ENCODE assay signal across 8 cellular contexts in the genomic region with DNA sequence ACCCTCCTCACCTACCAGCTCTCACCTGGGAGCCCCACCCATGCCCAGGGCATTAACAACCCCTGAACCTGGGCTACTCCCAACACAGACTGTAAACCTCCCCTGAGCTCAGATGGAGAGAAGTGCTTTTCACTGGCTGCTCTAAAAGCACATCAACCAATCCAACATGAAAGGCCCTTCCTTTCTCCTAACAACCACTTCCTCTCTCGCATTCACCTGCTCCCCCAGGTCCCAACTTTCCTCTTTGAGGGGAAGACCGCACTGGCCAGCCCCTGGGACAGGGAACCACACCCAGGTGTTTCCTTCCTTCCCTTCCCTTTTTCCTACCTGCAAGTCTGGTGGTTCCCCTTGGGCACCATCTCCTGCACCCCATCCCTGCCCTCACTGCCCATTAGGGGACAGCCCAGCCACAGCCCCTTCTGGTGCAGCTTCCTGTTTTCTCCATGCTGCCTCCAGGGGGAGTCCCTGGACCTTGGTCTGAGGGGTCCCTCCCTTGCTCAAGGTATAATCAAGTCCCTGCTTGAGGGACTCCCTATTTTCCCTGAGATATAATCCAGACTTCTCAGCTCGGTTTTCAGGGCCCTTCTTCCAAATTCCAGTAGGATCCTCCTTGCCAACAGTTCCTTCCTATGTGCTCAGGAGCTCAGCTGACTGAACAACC. TPM values are rescaled to one million over a fixed set of nuclear protein-coding genes. Genes with fewer than 3 reads are reported as not detected.
DNase-seq lines count a peak whose midpoint lies in the region; ATAC-seq and TF ChIP-seq lines count a peak whose summit lies in the region.

No MANE protein-coding gene starts in this region.

- H3K27me3 ChIP-seq in left lung = no peaks in the 10 kb centered on the region

- H3K4me1 ChIP-seq in HEK293 (ENCODE audit: control insufficient read depth, insufficient read depth, low read length) = no peaks in the 10 kb centered on the region
- H3K4me1 ChIP-seq in left lung = peaks cover 5 to 23% of the 10 kb centered on the region in 2 donors

- H3K36me3 Mint-ChIP-seq in CD14-positive monocyte (no peaks in the 10 kb centered on the region), WTC11 (no peaks in the 10 kb centered on the region)
- H3K36me3 Mint-ChIP-seq in activated CD4-positive, alpha-beta T cell treated with anti-CD3 and anti-CD28 coated beads, Interleukin-2, amount 10 ng/mL, durations not matched to agents 24 days and 14 days (ENCODE audit: low read depth) = no peaks in the 10 kb centered on the region

- H3K9me3 Mint-ChIP-seq in CD14-positive monocyte (no peaks in the 10 kb centered on the region), WTC11 (no peaks in the 10 kb centered on the region)
- no peaks in the 10 kb centered on the region for H3K9me3 Mint-ChIP-seq in activated CD4-positive, alpha-beta T cell treated with anti-CD3 and anti-CD28 coated beads, Interleukin-2, amount 10 ng/mL, durations not matched to agents 24 days and 14 days

- H3K4me3 ChIP-seq in HEK293 (ENCODE audit: low read depth, low read length) (no peak overlapping the region), left lung (no peak overlapping the region)

- H3K4me1 Mint-ChIP-seq in CD14-positive monocyte = peaks cover 18% of the 10 kb centered on the region
- peaks cover 20% of the 10 kb centered on the region for H3K4me1 Mint-ChIP-seq in WTC11
- H3K4me1 Mint-ChIP-seq in activated CD4-positive, alpha-beta T cell treated with anti-CD3 and anti-CD28 coated beads, Interleukin-2, amount 10 ng/mL, durations not matched to agents 24 days and 14 days = peaks cover 3% of the 10 kb centered on the region

- DNase-seq in CD14-positive monocyte (ENCODE audit: low spot score) = no peak
- DNase-seq in WTC11 (ENCODE audit: low spot score) = peak; percentile 74
- DNase-seq in left lung = no peak
- DNase-seq in activated gamma-delta T cell treated with Interleukin-2 at 50 U/mL for 16 hours = no peak
- no peak for DNase-seq in activated CD4-positive, alpha-beta T cell treated with anti-CD3 and anti-CD28 coated beads, Interleukin-2, amount 10 ng/mL, durations not matched to agents 24 days and 14 days
- DNase-seq in stimulated activated naive CD4-positive, alpha-beta T cell treated with Interleukin-2 at 50 U/mL for 16 hours (lab: John Stamatoyannopoulos, UW) = no peak
- no peak for DNase-seq in sciatic nerve (ENCODE audit: low spot score)

- H3K27ac ChIP-seq in HEK293 (ENCODE audit: extremely low read depth, low read depth, low read length) (no peak overlapping the region), left lung (no peak overlapping the region)

- H3K27me3 Mint-ChIP-seq in CD14-positive monocyte (ENCODE audit: low read depth in 3 of 3) = peaks cover 9 to 17% (median 14%) of the 10 kb centered on the region in 3 donors
- H3K27me3 Mint-ChIP-seq in WTC11 (ENCODE audit: low read depth) = no peaks in the 10 kb centered on the region
- peaks cover 3% of the 10 kb centered on the region for H3K27me3 Mint-ChIP-seq in activated CD4-positive, alpha-beta T cell treated with anti-CD3 and anti-CD28 coated beads, Interleukin-2, amount 10 ng/mL, durations not matched to agents 24 days and 14 days

- no peaks in the 10 kb centered on the region for H3K36me3 ChIP-seq in HEK293 (ENCODE audit: control insufficient read depth in 2 of 2, insufficient read depth in 1 of 2, low read length in 2 of 2)
- no peaks in the 10 kb centered on the region for H3K36me3 ChIP-seq in left lung

- POLR2A ChIA-PET in HEK293 (lab: Yijun Ruan, JAX) = no interaction called here
- POLR2A ChIA-PET in WTC11 (lab: Charles Lee) = interaction anchor here (0.6 kb wide), 1 partner anchor 23 kb away, joined by 3 read pairs; no protein-coding TSS in a partner anchor

- peak; percentile 97 for ATAC-seq in WTC11
- ATAC-seq in left lung = peak; percentile 51
- ATAC-seq in sciatic nerve = no peak

- H3K27ac Mint-ChIP-seq in CD14-positive monocyte = peak overlapping the region in 3 of 7 donors; percentile 10 to 75 (median 44)
- H3K27ac Mint-ChIP-seq in WTC11 = peak overlapping the region; percentile 32
- no peak overlapping the region for H3K27ac Mint-ChIP-seq in activated CD4-positive, alpha-beta T cell treated with anti-CD3 and anti-CD28 coated beads, Interleukin-2, amount 10 ng/mL, durations not matched to agents 24 days and 14 days

- intact Hi-C loops in CD14-positive monocyte (cut with micrococcal nuclease) = no loop called here
- intact Hi-C loops in left lung (cut with DNase I) = no loop called here
- intact Hi-C loops in activated CD4-positive, alpha-beta T cell treated with anti-CD3 and anti-CD28 coated beads, Interleukin-2, amount 10 ng/mL, durations not matched to agents 24 days and 14 days (cut with micrococcal nuclease) = no loop called here
- intact Hi-C loops in sciatic nerve (cut with DNase I) = no loop called here

- peak overlapping the region in 1 of 2 donors; percentile 31 for H3K4me3 Mint-ChIP-seq in CD14-positive monocyte
- no peak overlapping the region for H3K4me3 Mint-ChIP-seq in WTC11
- H3K4me3 Mint-ChIP-seq in activated CD4-positive, alpha-beta T cell treated with anti-CD3 and anti-CD28 coated beads, Interleukin-2, amount 10 ng/mL, durations not matched to agents 24 days and 14 days = no peak overlapping the region

- TF ChIP-seq CTCF in CD14-positive monocyte (IDR thresholded peaks at IDR 0.05) = peak; percentile 59
- no peak for TF ChIP-seq CTCF in HEK293 (tag by site-specific recombination; IDR thresholded peaks at IDR 0.05)
- TF ChIP-seq CTCF in WTC11 (IDR thresholded peaks at IDR 0.05) = no peak
- TF ChIP-seq CTCF in left lung (IDR thresholded peaks at IDR 0.05) = peak; percentile 25 to 27

- CTCF ChIA-PET in HEK293 (lab: Yijun Ruan, JAX) (interaction anchor here (0.5 to 2.8 kb wide), 33 partner anchors 8 to 1514 kb away, joined by 3 to 19 read pairs (median 4); no protein-coding TSS in a partner anchor), WTC11 (lab: Charles Lee) (interaction anchor here (0.5 to 3.4 kb wide), 53 partner anchors 10 to 1548 kb away, joined by 3 to 49 read pairs (median 4); no protein-coding TSS in a partner anchor)

- H3K9me3 ChIP-seq in HEK293 (ENCODE audit: control insufficient read depth, insufficient read depth, low read depth, low read length) (no peaks in the 10 kb centered on the region), left lung (no peaks in the 10 kb centered on the region)

TF ChIP-seq in HEK293, 187 proteins besides CTCF, POLR2A, EP300 and RAD21:
- TF ChIP-seq ZBTB8A (tag by site-specific recombination; IDR thresholded peaks at IDR 0.05) (no peak), ZNF266 (tag by site-specific recombination; IDR thresholded peaks at IDR 0.05; ENCODE audit: low read depth) (no peak), ZBTB48 (tag by site-specific recombination; IDR thresholded peaks at IDR 0.05) (0 out of 2 replicates have a peak, but pooled peaks have one; percentile 53), OSR2 (tag by site-specific recombination; IDR thresholded peaks at IDR 0.05) (no peak), YY2 (tag by site-specific recombination; IDR thresholded peaks at IDR 0.05) (no peak), ZNF292 (tag by site-specific recombination; IDR thresholded peaks at IDR 0.05; ENCODE audit: borderline replicate concordance, low read depth) (no peak), ZNF501 (tag by site-specific recombination; IDR thresholded peaks at IDR 0.05) (no peak)

TF ChIP-seq in WTC11, 78 proteins besides CTCF, POLR2A, EP300 and RAD21:
- TF ChIP-seq ZNF219 (CRISPR knock-in tag; IDR thresholded peaks at IDR 0.05; ENCODE audit: borderline replicate concordance) = no peak
- TF ChIP-seq, protein P1, sequence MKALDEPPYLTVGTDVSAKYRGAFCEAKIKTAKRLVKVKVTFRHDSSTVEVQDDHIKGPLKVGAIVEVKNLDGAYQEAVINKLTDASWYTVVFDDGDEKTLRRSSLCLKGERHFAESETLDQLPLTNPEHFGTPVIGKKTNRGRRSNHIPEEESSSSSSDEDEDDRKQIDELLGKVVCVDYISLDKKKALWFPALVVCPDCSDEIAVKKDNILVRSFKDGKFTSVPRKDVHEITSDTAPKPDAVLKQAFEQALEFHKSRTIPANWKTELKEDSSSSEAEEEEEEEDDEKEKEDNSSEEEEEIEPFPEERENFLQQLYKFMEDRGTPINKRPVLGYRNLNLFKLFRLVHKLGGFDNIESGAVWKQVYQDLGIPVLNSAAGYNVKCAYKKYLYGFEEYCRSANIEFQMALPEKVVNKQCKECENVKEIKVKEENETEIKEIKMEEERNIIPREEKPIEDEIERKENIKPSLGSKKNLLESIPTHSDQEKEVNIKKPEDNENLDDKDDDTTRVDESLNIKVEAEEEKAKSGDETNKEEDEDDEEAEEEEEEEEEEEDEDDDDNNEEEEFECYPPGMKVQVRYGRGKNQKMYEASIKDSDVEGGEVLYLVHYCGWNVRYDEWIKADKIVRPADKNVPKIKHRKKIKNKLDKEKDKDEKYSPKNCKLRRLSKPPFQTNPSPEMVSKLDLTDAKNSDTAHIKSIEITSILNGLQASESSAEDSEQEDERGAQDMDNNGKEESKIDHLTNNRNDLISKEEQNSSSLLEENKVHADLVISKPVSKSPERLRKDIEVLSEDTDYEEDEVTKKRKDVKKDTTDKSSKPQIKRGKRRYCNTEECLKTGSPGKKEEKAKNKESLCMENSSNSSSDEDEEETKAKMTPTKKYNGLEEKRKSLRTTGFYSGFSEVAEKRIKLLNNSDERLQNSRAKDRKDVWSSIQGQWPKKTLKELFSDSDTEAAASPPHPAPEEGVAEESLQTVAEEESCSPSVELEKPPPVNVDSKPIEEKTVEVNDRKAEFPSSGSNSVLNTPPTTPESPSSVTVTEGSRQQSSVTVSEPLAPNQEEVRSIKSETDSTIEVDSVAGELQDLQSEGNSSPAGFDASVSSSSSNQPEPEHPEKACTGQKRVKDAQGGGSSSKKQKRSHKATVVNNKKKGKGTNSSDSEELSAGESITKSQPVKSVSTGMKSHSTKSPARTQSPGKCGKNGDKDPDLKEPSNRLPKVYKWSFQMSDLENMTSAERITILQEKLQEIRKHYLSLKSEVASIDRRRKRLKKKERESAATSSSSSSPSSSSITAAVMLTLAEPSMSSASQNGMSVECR (CRISPR knock-in tag; IDR thresholded peaks at IDR 0.05; ENCODE audit: borderline replicate concordance) = no peak

RNA-seq across cellular contexts. Expression of a gene that starts 30.5 kb away (rescaled TPM):
- polyA plus RNA-seq in CD14-positive monocyte = not detected
- total RNA-seq in WTC11 (2021) (35.0 to 52.6 TPM (median 35.7 TPM) in 3 replicates), left lung (10 to 100 TPM; 50.3 to 53.4 TPM), sciatic nerve (70.7 TPM)
- not detected in 2 replicates for total RNA-seq in activated CD4-positive, alpha-beta T cell treated with anti-CD3 and anti-CD28 coated beads, Interleukin-2, amount 10 ng/mL, durations not matched to agents 24 days and 14 days

Comparison
In these comparisons a context has a peak if more than half of its experiments do, and no peak if none do; other contexts are left out.
1. CTCF ChIP-seq: peak in CD14-positive monocyte (single experiment) and left lung (2 of 2); none in HEK293 (single experiment) and WTC11 (single experiment).
2. RNA of a gene that starts 30.5 kb away (total RNA-seq): 70.7 TPM in sciatic nerve (single experiment), 50.3 to 53.4 TPM in left lung and 35.0 to 52.6 TPM in WTC11; not detected in activated CD4-positive, alpha-beta T cell treated with anti-CD3 and anti-CD28 coated beads, Interleukin-2, amount 10 ng/mL, durations not matched to agents 24 days and 14 days; every median in the first group is over 10 times any median in the second.